8 cellular contexts compared by ENCODE assay signal in the genomic region with DNA sequence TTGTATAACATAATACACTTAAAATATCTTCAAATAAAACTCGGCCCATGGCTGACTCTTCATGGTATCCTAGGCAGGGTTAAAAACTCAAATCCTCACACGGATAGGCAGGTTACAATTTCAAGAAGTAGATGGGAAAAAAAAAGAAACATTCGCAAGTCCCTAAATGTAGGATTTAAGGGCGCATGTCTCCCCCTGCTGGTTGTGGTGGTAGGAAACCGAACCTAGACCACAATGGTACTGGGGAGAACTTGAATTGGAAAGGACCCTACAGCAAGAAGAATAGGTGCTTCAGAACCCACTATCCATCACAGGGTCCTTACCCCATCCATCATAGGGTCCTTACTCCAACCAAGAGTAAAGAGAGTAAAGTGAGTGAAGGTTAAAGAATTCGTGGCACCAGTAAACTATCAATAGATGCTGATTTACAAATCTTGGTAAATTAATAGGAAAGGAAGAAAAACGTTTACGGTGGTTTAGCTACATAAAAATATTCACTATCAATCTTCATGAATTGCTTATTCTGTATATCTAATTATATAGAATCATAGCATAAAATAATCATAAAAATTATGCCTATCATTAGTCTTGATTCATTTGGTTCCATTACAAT. TPM values are rescaled to one million over a fixed set of nuclear protein-coding genes. Genes with fewer than 3 reads are reported as not detected.
A peak's percentile ranks its signal among the peaks of the same experiment; 100 is the strongest.
DNase-seq lines count a peak whose midpoint lies in the region; ATAC-seq lines count a peak whose summit lies in the region.

No MANE protein-coding gene starts in this region.

- peaks cover 0 to 10% of the 10 kb centered on the region in 2 donors for H3K36me3 Mint-ChIP-seq in naive B cell

- H3K4me1 Mint-ChIP-seq in naive B cell = peaks cover 34 to 42% (median 37%) of the 10 kb centered on the region in 3 donors

- peak overlapping the region in 4 of 6 donors; percentile 28 to 94 (median 72) for H3K27ac Mint-ChIP-seq in naive B cell

- no peak for ATAC-seq in naive B cell (ENCODE audit: low read depth in 2 of 2)
- ATAC-seq in HG03442 (IDR thresholded peaks at IDR 0.05; ENCODE audit: unreplicated experiment) = no peak

- DNase-seq in CD1c-positive myeloid dendritic cell (ENCODE audit: extremely low spot score) (peak; percentile 85), HT-29 (ENCODE audit: low spot score) (peak; percentile 81), NOMO-1 (lab: John Stamatoyannopoulos, UW; ENCODE audit: unreplicated experiment in 2 of 2) (peak; percentile 65 to 75), epidermal melanocyte (ENCODE audit: insufficient read length, low spot score) (peak; percentile 73), naive B cell (peak; percentile 70)
- peak; percentile 40 for DNase-seq in activated CD8-positive, alpha-beta memory T cell treated with anti-CD3 and anti-CD28 coated beads, Interleukin-2, amount 50 U/mL, for 1 hour (ENCODE audit: extremely low read depth)
- peak; percentile 34 to 65 for DNase-seq in stimulated activated CD8-positive, alpha-beta memory T cell treated with anti-CD3 and anti-CD28 coated beads, Interleukin-7, amount 100 ng/mL, for 48 hours (ENCODE audit: extremely low read depth in 1 of 2, low read depth in 1 of 2)

- peaks cover 0 to 14% (median 13%) of the 10 kb centered on the region in 7 donors for H3K9me3 Mint-ChIP-seq in naive B cell

- H3K4me3 Mint-ChIP-seq in naive B cell = peak overlapping the region in 4 of 8 donors; percentile 7 to 84 (median 44)

- H3K27me3 Mint-ChIP-seq in naive B cell = peaks cover 0 to 4% (median 3%) of the 10 kb centered on the region in 3 donors

RNA-seq across cellular contexts. Expression of gene CIPC, which starts 3.3 kb away (rescaled TPM):
- total RNA-seq in HT-29 (2014; rRNA removed; shearing (Covaris generic)) = 9.1 and 11.9 TPM in 2 replicates
- polyA plus RNA-seq in naive B cell (ENCODE audit: low read depth in 6 of 6) = 10 to 100 TPM in 4 of 6 donors, 1 to 10 TPM in 2; 7.8 to 16.3 (median 12.7) TPM

RNA-seq across cellular contexts. Expression of gene ZDHHC22, which starts 46.8 kb away (rescaled TPM):
- not detected in 2 replicates for total RNA-seq in HT-29 (2014; rRNA removed; shearing (Covaris generic))
- polyA plus RNA-seq in naive B cell (ENCODE audit: low read depth in 6 of 6) = not detected
